ENCODE assay signal across 23 cellular contexts in genomic region chr18:36470896-36471295, GRCh38.
DNase-seq lines count a peak whose midpoint lies in the region; ATAC-seq and TF ChIP-seq lines count a peak whose summit lies in the region.
"Had no signal": no experiment of that assay in that cellular context is flagged by ENCODE, and none has a peak within 500 bp of the region (broad histone marks: within the 10 kb centered on the region; RNA-seq: fewer than 3 reads in every experiment).

No MANE protein-coding gene starts in this region.

- H3K27me3 ChIP-seq in breast epithelium: no peaks in the 10 kb centered on the region
- H3K27me3 ChIP-seq in ectodermal cell (ENCODE audit: control insufficient read depth, insufficient read depth, low read length, poor library complexity, severe bottlenecking): no peaks in the 10 kb centered on the region
- H3K27me3 ChIP-seq: BLaER1, SJSA1 had no signal

- POLR2A ChIA-PET in MCF 10A (lab: Yijun Ruan, JAX): no interaction called here

- DNase-seq in breast epithelium (ENCODE audit: low spot score in 2 of 2) (peak in 1 of 2 donors; percentile 27), MCF 10A (ENCODE audit: unreplicated experiment) (no peak), putamen (ENCODE audit: low spot score) (peak; percentile 9), GM13977 (ENCODE audit: low spot score) (no peak), posterior vena cava (ENCODE audit: low spot score) (no peak)
- DNase-seq: ACHN; CD4-positive, alpha-beta T cell; COR-L47; DMS79; NCI-H1105; NCI-H146; NCI-H2029; NCI-H226; NCI-H510A treated with DMSO at 0.1 percent for 48 hours; NCI-H748 treated with DMSO at 0.1 percent for 48 hours had no signal

- H3K4me1 Mint-ChIP-seq in MCF 10A (ENCODE audit: insufficient read depth, unreplicated experiment): no peaks in the 10 kb centered on the region

- no peaks in the 10 kb centered on the region for H3K27me3 Mint-ChIP-seq in MCF 10A (ENCODE audit: insufficient read depth, unreplicated experiment)

- no peaks in the 10 kb centered on the region for H3K9me3 Mint-ChIP-seq in MCF 10A (ENCODE audit: unreplicated experiment)
- H3K9me3 Mint-ChIP-seq: CD4-positive, alpha-beta T cell had no signal

- in situ Hi-C loops in GM13977 (cut with MboI; ENCODE audit: low pct_unique_long_range_greater_than_20kb, low sequenced_read_pairs, unreplicated experiment): no loop called here

- no peak for TF ChIP-seq POLR2A in breast epithelium (IDR thresholded peaks at IDR 0.05)

- no peaks in the 10 kb centered on the region for H3K36me3 ChIP-seq in breast epithelium
- H3K36me3 ChIP-seq in ectodermal cell (ENCODE audit: control insufficient read depth, insufficient read depth, low read length): no peaks in the 10 kb centered on the region
- H3K36me3 ChIP-seq: BLaER1, SJSA1 had no signal

- H3K9me3 ChIP-seq in breast epithelium (no peaks in the 10 kb centered on the region), ectodermal cell (ENCODE audit: control insufficient read depth, low read length) (no peaks in the 10 kb centered on the region), iPS-18c (ENCODE audit: control insufficient read depth, insufficient read depth, low read length) (peaks cover 6% of the 10 kb centered on the region)
- H3K9me3 ChIP-seq: BLaER1, SJSA1 had no signal

- H3K4me1 ChIP-seq in breast epithelium (no peaks in the 10 kb centered on the region), ectodermal cell (ENCODE audit: control insufficient read depth, insufficient read depth, low read length) (peaks cover 49% of the 10 kb centered on the region)
- H3K4me1 ChIP-seq: BLaER1, SJSA1 had no signal

- 80 to 83% methylated on average over 7 of the region's 7 CpGs for WGBS in ectodermal cell, 2 experiments

- H3K36me3 Mint-ChIP-seq in MCF 10A (ENCODE audit: insufficient read depth, unreplicated experiment): no peaks in the 10 kb centered on the region

- no peak for ATAC-seq in GM19351 (IDR thresholded peaks at IDR 0.05; ENCODE audit: unreplicated experiment)
- ATAC-seq: Panc1 had no signal

- H3K27ac ChIP-seq in breast epithelium (peak overlapping the region; percentile 58 to 68), ectodermal cell (ENCODE audit: insufficient read depth, low read depth, low read length, poor library complexity, severe bottlenecking) (peak overlapping the region; percentile 80)
- H3K27ac ChIP-seq: 22Rv1, BLaER1, KMS-11, SJSA1 had no signal

- H3K4me3 Mint-ChIP-seq in MCF 10A (ENCODE audit: unreplicated experiment): no peak overlapping the region
- H3K4me3 Mint-ChIP-seq: CD4-positive, alpha-beta T cell had no signal

- intact Hi-C loops in breast epithelium (cut with DNase I; ENCODE audit: low total_unique reads) (no loop called here), MCF 10A (cut with micrococcal nuclease) (no loop called here), posterior vena cava (cut with DNase I) (no loop called here)

- CTCF ChIA-PET in MCF 10A (lab: Yijun Ruan, JAX): interaction anchor here (0.6 kb wide), 2 partner anchors 65 to 66 kb away, joined by 3 read pairs; no protein-coding TSS in a partner anchor

- TF ChIP-seq CTCF in breast epithelium (IDR thresholded peaks at IDR 0.05): no peak
- no peak for TF ChIP-seq CTCF in MCF 10A (IDR thresholded peaks at IDR 0.05; ENCODE audit: unreplicated experiment)
- TF ChIP-seq CTCF in GM13977 (IDR thresholded peaks at IDR 0.05; ENCODE audit: extremely low read depth, insufficient read depth, missing control alignments): no peak

- no peak overlapping the region for H3K27ac Mint-ChIP-seq in MCF 10A (ENCODE audit: low read depth, unreplicated experiment)
- H3K27ac Mint-ChIP-seq: CD4-positive, alpha-beta T cell had no signal

- no peak overlapping the region for H3K4me3 ChIP-seq in breast epithelium
- H3K4me3 ChIP-seq in ectodermal cell (ENCODE audit: insufficient read depth, low read depth, low read length): no peak overlapping the region
- peak overlapping the region; percentile 9; the same call in 1 of the 2 replicates for H3K4me3 ChIP-seq in iPS-18c (ENCODE audit: insufficient read depth, low read depth, low read length)
- H3K4me3 ChIP-seq: BLaER1, SJSA1 had no signal

- no TSS peak for BruUV-seq in MCF 10A (replicated peaks; lab: Mats Ljungman, UMichigan)
